In the genomic region with DNA sequence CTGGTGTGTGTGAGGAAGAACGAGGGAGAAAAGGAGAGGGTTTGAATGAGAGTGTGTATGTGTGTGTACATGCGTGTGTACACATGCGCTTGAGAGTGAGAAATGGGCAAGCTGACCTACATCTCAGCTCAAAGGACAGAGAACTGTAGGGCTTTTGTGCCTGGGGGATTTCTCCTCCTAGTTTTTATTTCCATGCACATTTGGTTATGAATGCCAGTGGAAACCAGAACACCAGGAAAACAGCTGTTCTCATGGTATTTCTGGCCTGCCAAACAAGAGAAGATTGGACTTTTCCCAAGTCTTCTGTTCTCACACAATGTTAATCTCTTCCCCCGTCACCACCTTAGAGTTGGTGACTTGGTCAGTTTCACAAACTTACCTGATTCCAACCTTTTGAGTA, we compare ENCODE assay signal across 10 cellular contexts. TPM values are rescaled to one million over a fixed set of nuclear protein-coding genes. Genes with fewer than 3 reads are reported as not detected.
DNase-seq lines count a peak whose midpoint lies in the region; ATAC-seq and TF ChIP-seq lines count a peak whose summit lies in the region.
"Had no signal": no experiment of that assay in that cellular context is flagged by ENCODE, and none has a peak within 500 bp of the region (broad histone marks: within the 10 kb centered on the region; RNA-seq: fewer than 3 reads in every experiment).

No MANE protein-coding gene starts in this region.

- 10 to 16% methylated on average over 4 of the region's 4 CpGs for WGBS in body of pancreas, 2 donors

- peak in 1 of 3 donors; percentile 18 for TF ChIP-seq POLR2A in body of pancreas (IDR thresholded peaks at IDR 0.05)

- no peak overlapping the region for H3K9ac ChIP-seq in rectal smooth muscle tissue (ENCODE audit: low read length)

- H3K9me3 ChIP-seq in body of pancreas (no peaks in the 10 kb centered on the region), left ventricle myocardium inferior (replicated peaks) (no peaks in the 10 kb centered on the region)

- intact Hi-C loops in body of pancreas (cut with DNase I) = no loop called here
- intact Hi-C loops in left ventricle myocardium inferior (cut with micrococcal nuclease) = loop anchor here (10.0 kb wide), 1 partner anchor 49 kb away; no protein-coding TSS in a partner anchor

- H3K4me1 ChIP-seq in body of pancreas (peaks cover 50% of the 10 kb centered on the region), left ventricle myocardium inferior (peaks cover 43% of the 10 kb centered on the region), rectal smooth muscle tissue (ENCODE audit: control insufficient read depth, insufficient read depth, low read length) (peaks cover 50% of the 10 kb centered on the region)

- H3K27me3 ChIP-seq in body of pancreas (no peaks in the 10 kb centered on the region), left ventricle myocardium inferior (ENCODE audit: low read depth) (no peaks in the 10 kb centered on the region), rectal smooth muscle tissue (ENCODE audit: control insufficient read depth, insufficient read depth, low read length) (no peaks in the 10 kb centered on the region)

- H3K36me3 ChIP-seq in body of pancreas (replicated peaks in 1 of 2; ENCODE audit: insufficient read depth in 1 of 2, low read depth in 2 of 2) = no peaks in the 10 kb centered on the region
- no peaks in the 10 kb centered on the region for H3K36me3 ChIP-seq in left ventricle myocardium inferior
- no peaks in the 10 kb centered on the region for H3K36me3 ChIP-seq in rectal smooth muscle tissue (ENCODE audit: control insufficient read depth, insufficient read depth, low read length)

- ATAC-seq in body of pancreas (peak; percentile 60), HG02970 (IDR thresholded peaks at IDR 0.05; ENCODE audit: low FRiP score, unreplicated experiment) (no peak), GM18498 (IDR thresholded peaks at IDR 0.05; ENCODE audit: unreplicated experiment) (no peak)

- H3K27ac ChIP-seq in body of pancreas (peak overlapping the region; percentile 83 to 93 (median 87)), left ventricle myocardium inferior (replicated peaks) (peak overlapping the region; percentile 82), rectal smooth muscle tissue (ENCODE audit: low read depth, low read length) (peak overlapping the region; percentile 93)

- H3K4me3 ChIP-seq in body of pancreas = no peak overlapping the region
- H3K4me3 ChIP-seq in left ventricle myocardium inferior = no peak overlapping the region
- H3K4me3 ChIP-seq in rectal smooth muscle tissue (ENCODE audit: low read length) = no peak overlapping the region

- DNase-seq in ELR (ENCODE audit: low read depth) (peak; percentile 13), body of pancreas (peak; percentile 32 to 74 (median 54)), left ventricle myocardium inferior (no peak), DMS114 treated with DMSO at 0.1 percent for 48 hours (lab: John Stamatoyannopoulos, UW; ENCODE audit: unreplicated experiment) (no peak), KG1 (lab: John Stamatoyannopoulos, UW) (no peak)
- DNase-seq: CD4-positive, CD25-positive, alpha-beta regulatory T cell; cerebellar nuclear complex had no signal

- TF ChIP-seq CTCF in body of pancreas (IDR thresholded peaks at IDR 0.05) = no peak
- no peak for TF ChIP-seq CTCF in left ventricle myocardium inferior (IDR thresholded peaks at IDR 0.05; ENCODE audit: borderline replicate concordance)

RNA-seq across cellular contexts. Expression of gene SLC44A3, which starts 45.2 kb away (rescaled TPM):
- total RNA-seq in body of pancreas (10 to 100 TPM; 17.8 to 32.9 TPM), left ventricle myocardium inferior (5.9 TPM)
- total RNA-seq: CD4-positive, CD25-positive, alpha-beta regulatory T cell had no signal

Comparison
In these comparisons a context has a peak if more than half of its experiments do, and no peak if none do; other contexts are left out.
1. DNase-seq: peak in ELR (single experiment) and body of pancreas (4 of 4); none in left ventricle myocardium inferior (single experiment), DMS114 treated with DMSO at 0.1 percent for 48 hours (single experiment) and KG1 (single experiment).
2. Peak in every context shown above with its lines, with median percentiles within 50 percentile points of each other: H3K27ac ChIP-seq.